Comparison of ENCODE assay signal across 21 cellular contexts in the genomic region with DNA sequence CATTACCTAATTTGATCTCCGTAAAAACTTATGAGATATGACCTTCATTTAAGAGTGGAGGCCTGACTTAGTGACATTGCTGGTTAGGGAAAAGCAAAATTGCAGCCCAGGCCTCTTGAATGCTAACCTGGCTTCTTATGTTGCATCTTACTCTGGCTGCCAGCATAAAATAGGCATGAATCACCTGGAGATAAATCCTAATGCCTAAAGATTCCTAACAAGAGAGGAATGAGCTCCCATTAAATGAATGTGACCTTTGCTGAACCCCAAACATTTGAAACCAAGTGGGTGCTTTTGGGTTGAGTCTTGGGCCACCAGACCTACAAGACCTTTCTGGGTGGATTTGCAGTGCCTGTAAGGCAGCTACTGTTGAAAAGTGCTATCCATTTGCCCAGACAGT.
DNase-seq lines count a peak whose midpoint lies in the region; FAIRE-seq and TF ChIP-seq lines count a peak whose summit lies in the region.
"Had no signal": no experiment of that assay in that cellular context is flagged by ENCODE, and none has a peak within 500 bp of the region (broad histone marks: within the 10 kb centered on the region; RNA-seq: fewer than 3 reads in every experiment).

No MANE protein-coding gene starts in this region.

- H2AFZ ChIP-seq in keratinocyte (ENCODE audit: control insufficient read depth, low read length), result peak overlapping the region; percentile 53

- no peaks in the 10 kb centered on the region for H3K9me1 ChIP-seq in keratinocyte (ENCODE audit: control insufficient read depth, extremely low read depth, insufficient read depth, low read length)

- intact Hi-C loops in ascending aorta (cut with DNase I), result no loop called here

- H3K4me3 ChIP-seq in keratinocyte (ENCODE audit: control insufficient read depth in 2 of 3, extremely low read depth in 1 of 3, insufficient read depth in 2 of 3, low read depth in 1 of 3, low read length in 3 of 3), result no peak overlapping the region
- no peak overlapping the region for H3K4me3 ChIP-seq in WERI-Rb-1 (ENCODE audit: low read depth, low read length)
- H3K4me3 ChIP-seq in ascending aorta, result no peak overlapping the region
- H3K4me3 ChIP-seq: A549, K562 had no signal

- H3K27ac ChIP-seq in C4-2B (peak overlapping the region; percentile 60; the same call in 1 of the 2 replicates), keratinocyte (ENCODE audit: control insufficient read depth, insufficient read depth, low read length) (no peak overlapping the region), WERI-Rb-1 (no peak overlapping the region), ascending aorta (no peak overlapping the region)
- H3K27ac ChIP-seq: A549 had no signal

- no peaks in the 10 kb centered on the region for H4K20me1 ChIP-seq in keratinocyte (ENCODE audit: control insufficient read depth, extremely low read depth, insufficient read depth, low read length)

- H3K79me2 ChIP-seq in keratinocyte (ENCODE audit: control insufficient read depth, insufficient read depth, low read length), result no peaks in the 10 kb centered on the region

- H3K36me3 ChIP-seq in keratinocyte (ENCODE audit: control insufficient read depth in 2 of 2, extremely low read depth in 1 of 2, insufficient read depth in 2 of 2, low read length in 2 of 2) (no peaks in the 10 kb centered on the region), WERI-Rb-1 (no peaks in the 10 kb centered on the region), ascending aorta (no peaks in the 10 kb centered on the region)

- H3K4me2 ChIP-seq in keratinocyte (ENCODE audit: control insufficient read depth, extremely low read depth, insufficient read depth, low read depth, low read length), result no peak overlapping the region
- H3K4me2 ChIP-seq: A549 had no signal

- H3K27me3 ChIP-seq in keratinocyte (ENCODE audit: control insufficient read depth, extremely low read depth, insufficient read depth, low read length) (no peaks in the 10 kb centered on the region), WERI-Rb-1 (ENCODE audit: insufficient read depth, low read depth, severe bottlenecking) (no peaks in the 10 kb centered on the region), ascending aorta (no peaks in the 10 kb centered on the region)

- DNase-seq in M059J (ENCODE audit: low read depth) (peak; percentile 87), amniotic epithelial cell (ENCODE audit: low read depth) (peak; percentile 51), keratinocyte (ENCODE audit: low read depth, low spot score) (no peak), WERI-Rb-1 (no peak), NCI-H446 treated with DMSO at 0.1 percent for 48 hours (lab: John Stamatoyannopoulos, UW) (no peak), DMS 273 treated with DMSO at 0.1 percent for 48 hours (lab: John Stamatoyannopoulos, UW) (no peak), ascending aorta (ENCODE audit: low spot score in 2 of 2) (no peak)
- DNase-seq: C1 segment of cervical spinal cord, GDM1, H7, NCI-H1436, NCI-H2029, NCI-H2171, NCI-H510A, NCI-H82, SIG-M5 had no signal

- no peak for TF ChIP-seq CTCF in C4-2B (conservative IDR thresholded peaks at IDR 0.05)
- TF ChIP-seq CTCF in keratinocyte (optimal IDR thresholded peaks at IDR 0.05 in 1 of 3, IDR thresholded peaks at IDR 0.05 in 1 of 3, conservative IDR thresholded peaks at IDR 0.05 in 1 of 3; ENCODE audit: extremely low read depth in 1 of 3, insufficient read depth in 2 of 3, low read length in 3 of 3), result no peak
- no peak for TF ChIP-seq CTCF in WERI-Rb-1 (IDR thresholded peaks at IDR 0.05; ENCODE audit: low read depth, low read length)
- TF ChIP-seq CTCF in ascending aorta (IDR thresholded peaks at IDR 0.05), result no peak

- H3K4me1 ChIP-seq in keratinocyte (ENCODE audit: control insufficient read depth, extremely low read depth, insufficient read depth, low read length) (no peaks in the 10 kb centered on the region), ascending aorta (no peaks in the 10 kb centered on the region)
- H3K4me1 ChIP-seq: A549 had no signal

- FAIRE-seq in keratinocyte (lab: Jason Lieb, UNC), result no peak
- FAIRE-seq: A549, GM12892, GM19239, K562 had no signal

- no peak overlapping the region for H3K9ac ChIP-seq in keratinocyte (ENCODE audit: control insufficient read depth, extremely low read depth, insufficient read depth, low read length)

- H3K9me3 ChIP-seq in keratinocyte (ENCODE audit: control insufficient read depth, low read depth, low read length) (no peaks in the 10 kb centered on the region), WERI-Rb-1 (ENCODE audit: severe bottlenecking) (no peaks in the 10 kb centered on the region), ascending aorta (no peaks in the 10 kb centered on the region)
- H3K9me3 ChIP-seq: A549 had no signal

- dilution Hi-C loops in keratinocyte (cut with MboI; ENCODE audit: extremely low pct_ligation_motif_present, low sequenced_read_pairs), result no loop called here

Comparison
In these comparisons a context has a peak if more than half of its experiments do, and no peak if none do; other contexts are left out.
1. DNase-seq: peak in M059J (single experiment) and amniotic epithelial cell (single experiment); none in keratinocyte (single experiment), WERI-Rb-1 (single experiment), NCI-H446 treated with DMSO at 0.1 percent for 48 hours (single experiment), DMS 273 treated with DMSO at 0.1 percent for 48 hours (single experiment) and ascending aorta (0 of 2).